In the genomic region with DNA sequence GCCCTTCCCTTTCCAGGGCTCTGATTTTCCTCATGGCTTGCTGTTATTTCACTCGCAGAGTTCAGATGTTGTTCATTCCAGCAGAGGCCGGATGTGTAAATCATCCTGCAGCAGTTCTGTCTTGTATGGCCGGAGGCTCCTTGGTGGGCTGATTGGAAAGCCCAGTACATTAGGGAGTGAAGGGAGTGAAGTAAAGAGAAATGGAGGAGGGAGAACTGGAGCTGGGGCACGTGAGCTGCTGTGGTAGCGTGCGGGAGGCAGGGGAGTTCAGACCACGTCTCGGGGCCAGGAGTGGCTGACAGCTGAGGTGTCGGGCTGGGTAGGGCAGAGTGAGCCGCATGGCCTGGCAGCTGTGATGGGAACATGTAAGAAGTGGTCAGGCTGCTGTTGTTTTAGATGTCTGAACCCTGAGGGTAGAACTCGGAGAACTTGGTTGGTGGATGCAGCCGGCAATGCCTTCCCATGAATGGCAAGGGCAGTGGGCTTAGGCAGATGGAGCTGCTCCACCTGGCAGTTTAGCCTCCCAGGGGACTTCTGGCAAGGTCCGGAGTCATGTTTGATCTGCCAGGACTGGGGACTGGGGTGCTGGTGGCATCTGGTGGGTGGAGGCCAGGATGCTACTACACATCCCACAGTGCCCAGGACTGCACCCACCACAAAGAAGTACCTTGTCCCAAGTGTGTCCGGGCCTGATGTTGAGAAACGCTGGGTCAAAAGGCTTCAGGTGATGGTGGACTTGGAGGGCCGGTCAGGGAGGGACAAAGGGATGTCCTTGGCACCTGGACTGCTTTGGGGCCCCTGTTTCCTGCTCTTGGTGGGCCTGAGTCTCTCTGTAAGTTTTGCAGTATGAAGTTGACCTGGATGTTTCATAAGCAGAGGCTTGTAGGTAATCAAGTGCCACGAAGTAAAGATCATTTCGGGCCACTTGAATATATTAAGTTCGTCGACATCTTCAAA, we compare ENCODE assay signal across 2 cellular contexts.
TF ChIP-seq lines count a peak whose summit lies in the region.

No MANE protein-coding gene starts in this region.

TF ChIP-seq in H1, 55 proteins besides CTCF, POLR2A, EP300 and RAD21:
- TF ChIP-seq YY1 (IDR thresholded peaks at IDR 0.05; ENCODE audit: low read depth, low read length), result no peak
- no peak for TF ChIP-seq TAF1 (IDR thresholded peaks at IDR 0.05; ENCODE audit: low read depth, low read length)
- TF ChIP-seq BACH1 (IDR thresholded peaks at IDR 0.05; ENCODE audit: low read length), result no peak
- no peak for TF ChIP-seq BRCA1 (IDR thresholded peaks at IDR 0.05; ENCODE audit: low read depth, low read length)
- no peak for TF ChIP-seq PHF8 (conservative IDR thresholded peaks at IDR 0.05; ENCODE audit: low read depth, low read length)
- TF ChIP-seq, protein P1, sequence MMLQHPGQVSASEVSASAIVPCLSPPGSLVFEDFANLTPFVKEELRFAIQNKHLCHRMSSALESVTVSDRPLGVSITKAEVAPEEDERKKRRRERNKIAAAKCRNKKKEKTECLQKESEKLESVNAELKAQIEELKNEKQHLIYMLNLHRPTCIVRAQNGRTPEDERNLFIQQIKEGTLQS (IDR thresholded peaks at IDR 0.05; ENCODE audit: insufficient read depth, low read depth, low read length), result no peak
TF ChIP-seq in H1: peak in this region for 0.

TF ChIP-seq in GM12891, 5 proteins besides CTCF, POLR2A, EP300 and RAD21:
- TF ChIP-seq SPI1 (IDR thresholded peaks at IDR 0.05; ENCODE audit: low read depth, low read length) (no peak), PAX5 (IDR thresholded peaks at IDR 0.05; ENCODE audit: insufficient read depth, low read length, severe bottlenecking) (no peak), POLR2AphosphoS5 (IDR thresholded peaks at IDR 0.05; ENCODE audit: low read depth, low read length) (no peak), POU2F2 (IDR thresholded peaks at IDR 0.05; ENCODE audit: low read depth, low read length) (no peak), TAF1 (IDR thresholded peaks at IDR 0.05; ENCODE audit: low read depth, low read length) (no peak)
